10 cellular contexts compared by ENCODE assay signal in genomic region chr2:191041418-191042161, GRCh38. TPM values are rescaled to one million over a fixed set of nuclear protein-coding genes. Genes with fewer than 3 reads are reported as not detected.
DNase-seq lines count a peak whose midpoint lies in the region; ATAC-seq, FAIRE-seq and TF ChIP-seq lines count a peak whose summit lies in the region.
"Had no signal": no experiment of that assay in that cellular context is flagged by ENCODE, and none has a peak within 500 bp of the region (broad histone marks: within the 10 kb centered on the region; RNA-seq: fewer than 3 reads in every experiment).

No MANE protein-coding gene starts in this region.

- no peaks in the 10 kb centered on the region for H3K9me2 ChIP-seq in HCT116 (ENCODE audit: insufficient read depth)

- H3K4me1 ChIP-seq in HCT116 (ENCODE audit: control insufficient read depth in 1 of 2, insufficient read depth in 2 of 2, low read length in 2 of 2) (peaks cover 12 to 26% of the 10 kb centered on the region in 2 experiments), keratinocyte (ENCODE audit: control insufficient read depth, extremely low read depth, insufficient read depth, low read length) (peaks cover 16% of the 10 kb centered on the region)
- H3K4me1 ChIP-seq: tibial artery had no signal

- CTCF ChIA-PET in HCT116 (lab: Charles Lee): interaction anchor here (0.7 to 1.7 kb wide), 4 partner anchors 8 to 480 kb away, joined by 3 to 23 read pairs (median 4); no protein-coding TSS in a partner anchor

- TF ChIP-seq RAD21 in HCT116 (IDR thresholded peaks at IDR 0.05; ENCODE audit: low read depth): peak; percentile 22

- H3K27me3 ChIP-seq in HCT116 (ENCODE audit: insufficient read depth, low read length): no peaks in the 10 kb centered on the region
- no peaks in the 10 kb centered on the region for H3K27me3 ChIP-seq in keratinocyte (ENCODE audit: control insufficient read depth, extremely low read depth, insufficient read depth, low read length)

- peak; percentile 92 for DNase-seq in ACHN
- DNase-seq in HCT116 (ENCODE audit: low read depth, low spot score): peak; percentile 63
- DNase-seq in activated naive CD8-positive, alpha-beta T cell treated with anti-CD3 and anti-CD28 coated beads for 36 hours: no peak
- DNase-seq in keratinocyte (ENCODE audit: low read depth, low spot score): no peak
- DNase-seq in substantia nigra (lab: John Stamatoyannopoulos, UW): no peak
- no peak for DNase-seq in GM19239 (ENCODE audit: insufficient read length, low spot score)
- no peak for DNase-seq in DMS 273 (lab: John Stamatoyannopoulos, UW; ENCODE audit: unreplicated experiment)
- DNase-seq: tibial artery had no signal

- BruUV-seq in HCT116 (replicated peaks; lab: Mats Ljungman, UMichigan): no TSS peak

- peak overlapping the region; percentile 89 for H2AFZ ChIP-seq in HCT116 (ENCODE audit: low read depth, low read length, poor library complexity, severe bottlenecking)
- no peak overlapping the region for H2AFZ ChIP-seq in keratinocyte (ENCODE audit: control insufficient read depth, low read length)

- H3K4me3 Mint-ChIP-seq in activated naive CD8-positive, alpha-beta T cell treated with anti-CD3 and anti-CD28 coated beads for 36 hours: no peak overlapping the region
- H3K4me3 Mint-ChIP-seq: memory B cell had no signal

- no peak for TF ChIP-seq POLR2A in HCT116 (IDR thresholded peaks at IDR 0.05; ENCODE audit: borderline replicate concordance, extremely low read depth, insufficient read depth, insufficient read length)

- intact Hi-C loops in HCT116 (cut with micrococcal nuclease): no loop called here

- ATAC-seq in HCT116: peak; percentile 99
- ATAC-seq in HG02938 (IDR thresholded peaks at IDR 0.05; ENCODE audit: unreplicated experiment): no peak

- dilution Hi-C loops in keratinocyte (cut with MboI; ENCODE audit: extremely low pct_ligation_motif_present, low sequenced_read_pairs): no loop called here

- H3K9ac ChIP-seq in HCT116 (ENCODE audit: low read length) (peak overlapping the region; percentile 39), keratinocyte (ENCODE audit: control insufficient read depth, extremely low read depth, insufficient read depth, low read length) (no peak overlapping the region)

- peaks cover 30% of the 10 kb centered on the region for H3K4me1 Mint-ChIP-seq in activated naive CD8-positive, alpha-beta T cell treated with anti-CD3 and anti-CD28 coated beads for 36 hours

- H3K79me2 ChIP-seq in HCT116 (ENCODE audit: insufficient read depth, low read length) (no peaks in the 10 kb centered on the region), keratinocyte (ENCODE audit: control insufficient read depth, insufficient read depth, low read length) (no peaks in the 10 kb centered on the region)

- H3K9me3 ChIP-seq in HCT116 (ENCODE audit: control insufficient read depth in 1 of 2, insufficient read depth in 1 of 2, low read depth in 1 of 2, low read length in 2 of 2) (peaks cover 0 to 7% of the 10 kb centered on the region in 2 experiments; a peak in 1 of 4 replicates), keratinocyte (ENCODE audit: control insufficient read depth, low read depth, low read length) (no peaks in the 10 kb centered on the region)
- H3K9me3 ChIP-seq: tibial artery had no signal

- peaks cover 5% of the 10 kb centered on the region for H3K9me3 Mint-ChIP-seq in activated naive CD8-positive, alpha-beta T cell treated with anti-CD3 and anti-CD28 coated beads for 36 hours
- H3K9me3 Mint-ChIP-seq: memory B cell had no signal

- in situ Hi-C loops in ACHN (cut with HindIII; ENCODE audit: low pct_ligation_motif_present, low pct_unique_long_range_greater_than_20kb, low sequenced_read_pairs): no loop called here

- H3K4me2 ChIP-seq in HCT116 (ENCODE audit: low read length) (peak overlapping the region; percentile 82), keratinocyte (ENCODE audit: control insufficient read depth, extremely low read depth, insufficient read depth, low read depth, low read length) (peak overlapping the region; percentile 25)

- no peaks in the 10 kb centered on the region for H3K9me1 ChIP-seq in keratinocyte (ENCODE audit: control insufficient read depth, extremely low read depth, insufficient read depth, low read length)

- TF ChIP-seq CTCF in HCT116 (IDR thresholded peaks at IDR 0.05 in 2 of 3, conservative IDR thresholded peaks at IDR 0.05 in 1 of 3; ENCODE audit: borderline replicate concordance in 1 of 3, insufficient read depth in 1 of 3, low read depth in 2 of 3, low read length in 2 of 3) (no peak), keratinocyte (optimal IDR thresholded peaks at IDR 0.05 in 1 of 3, IDR thresholded peaks at IDR 0.05 in 1 of 3, conservative IDR thresholded peaks at IDR 0.05 in 1 of 3; ENCODE audit: extremely low read depth in 1 of 3, insufficient read depth in 2 of 3, low read length in 3 of 3) (no peak)

- FAIRE-seq in keratinocyte (lab: Jason Lieb, UNC) (peak; percentile 66), GM19239 (lab: Jason Lieb, UNC) (no peak)

- H3K36me3 ChIP-seq in HCT116 (ENCODE audit: control insufficient read depth in 1 of 2, insufficient read depth in 2 of 2, low read length in 2 of 2) (no peaks in the 10 kb centered on the region), keratinocyte (ENCODE audit: control insufficient read depth in 2 of 2, extremely low read depth in 1 of 2, insufficient read depth in 2 of 2, low read length in 2 of 2) (no peaks in the 10 kb centered on the region)
- H3K36me3 ChIP-seq: tibial artery had no signal

- RAD21 ChIA-PET in HCT116 (lab: Charles Lee; ENCODE audit: low non-redundant PET in 1 of 2, low total read pairs in 2 of 2, uncharacterized antibody in 2 of 2, unreplicated experiment in 2 of 2): no interaction called here

- peak overlapping the region in 1 of 2 experiments; percentile 37; a peak in 3 of 4 replicates for H3K4me3 ChIP-seq in HCT116 (replicated peaks in 1 of 2; ENCODE audit: low read depth in 1 of 2, low read length in 2 of 2)
- H3K4me3 ChIP-seq in keratinocyte (ENCODE audit: control insufficient read depth in 2 of 3, extremely low read depth in 1 of 3, insufficient read depth in 2 of 3, low read depth in 1 of 3, low read length in 3 of 3): no peak overlapping the region
- H3K4me3 ChIP-seq: tibial artery had no signal

- H3K36me3 Mint-ChIP-seq in activated naive CD8-positive, alpha-beta T cell treated with anti-CD3 and anti-CD28 coated beads for 36 hours: peaks cover 43% of the 10 kb centered on the region

- H3K27me3 Mint-ChIP-seq in activated naive CD8-positive, alpha-beta T cell treated with anti-CD3 and anti-CD28 coated beads for 36 hours: no peaks in the 10 kb centered on the region

- H3K27ac ChIP-seq in HCT116 (ENCODE audit: low read depth, low read length) (peak overlapping the region; percentile 33), keratinocyte (ENCODE audit: control insufficient read depth, insufficient read depth, low read length) (no peak overlapping the region), substantia nigra (ENCODE audit: low read depth, low read length, poor library complexity, severe bottlenecking) (no peak overlapping the region)
- H3K27ac ChIP-seq: tibial artery had no signal

- POLR2A ChIA-PET in HCT116 (lab: Charles Lee): interaction anchor here (1.3 to 1.4 kb wide), 2 partner anchors 8 to 11 kb away, joined by 5 to 9 read pairs; no protein-coding TSS in a partner anchor

- H3K27ac Mint-ChIP-seq in activated naive CD8-positive, alpha-beta T cell treated with anti-CD3 and anti-CD28 coated beads for 36 hours: peak overlapping the region; percentile 42
- H3K27ac Mint-ChIP-seq: memory B cell had no signal

- no peaks in the 10 kb centered on the region for H4K20me1 ChIP-seq in HCT116 (ENCODE audit: insufficient read depth)
- H4K20me1 ChIP-seq in keratinocyte (ENCODE audit: control insufficient read depth, extremely low read depth, insufficient read depth, low read length): no peaks in the 10 kb centered on the region

TF ChIP-seq in HCT116, 20 proteins besides CTCF, POLR2A, EP300 and RAD21 (continues in another document):
- TF ChIP-seq ELF1 (IDR thresholded peaks at IDR 0.05; ENCODE audit: borderline replicate concordance, low read depth) (no peak), SIN3A (IDR thresholded peaks at IDR 0.05; ENCODE audit: low read depth) (no peak), FOSL1 (IDR thresholded peaks at IDR 0.05; ENCODE audit: low read depth) (peak; percentile 72), JUND (IDR thresholded peaks at IDR 0.05) (peak; percentile 76), POLR2AphosphoS5 (IDR thresholded peaks at IDR 0.05; ENCODE audit: low read depth, low read length) (peak; percentile 59; the same call in 1 of the 2 replicates), ZFX (IDR thresholded peaks at IDR 0.05) (no peak)

RNA-seq across cellular contexts. Expression of gene STAT1, which starts 27.6 kb away (rescaled TPM):
- 60.7 TPM for total RNA-seq in HCT116 (2021; ENCODE audit: unreplicated experiment)
- polyA plus RNA-seq in HCT116 (2012): 29.3 and 31.1 TPM in 2 replicates
- total RNA-seq in activated naive CD8-positive, alpha-beta T cell treated with anti-CD3 and anti-CD28 coated beads for 36 hours: 100 to 1,000 TPM; 383 to 389 TPM
- 141 to 181 TPM (median 144 TPM) in 3 replicates for polyA plus RNA-seq in keratinocyte
- 23.6 TPM for polyA plus RNA-seq in keratinocyte (2011; ENCODE audit: low read depth)
- polyA plus RNA-seq in keratinocyte (2011; cell fraction: cytosol; rRNA removed): 109 and 160 TPM in 2 replicates
- 155 and 179 TPM in 2 replicates for polyA plus RNA-seq in keratinocyte (2011; cell fraction: nucleus; rRNA removed)
- 24.3 and 133 TPM in 2 replicates for polyA plus RNA-seq in keratinocyte (2012; ENCODE audit: low replicate concordance)
- polyA minus RNA-seq in keratinocyte: 91.9 to 257 TPM (median 179 TPM) in 3 replicates
- 143 TPM for polyA minus RNA-seq in keratinocyte (2011; cell fraction: cytosol; rRNA and poly(A)+ RNA removed)
- 132 and 199 TPM in 2 replicates for polyA minus RNA-seq in keratinocyte (2011; cell fraction: nucleus; rRNA and poly(A)+ RNA removed)

Comparison
In these comparisons a context has a peak if more than half of its experiments do, and no peak if none do; other contexts are left out.
1. DNase-seq: peak in ACHN (single experiment) and HCT116 (single experiment); none in activated naive CD8-positive, alpha-beta T cell treated with anti-CD3 and anti-CD28 coated beads for 36 hours (single experiment), keratinocyte (single experiment), substantia nigra (0 of 49), GM19239 (single experiment) and DMS 273 (single experiment).